In the genomic region with DNA sequence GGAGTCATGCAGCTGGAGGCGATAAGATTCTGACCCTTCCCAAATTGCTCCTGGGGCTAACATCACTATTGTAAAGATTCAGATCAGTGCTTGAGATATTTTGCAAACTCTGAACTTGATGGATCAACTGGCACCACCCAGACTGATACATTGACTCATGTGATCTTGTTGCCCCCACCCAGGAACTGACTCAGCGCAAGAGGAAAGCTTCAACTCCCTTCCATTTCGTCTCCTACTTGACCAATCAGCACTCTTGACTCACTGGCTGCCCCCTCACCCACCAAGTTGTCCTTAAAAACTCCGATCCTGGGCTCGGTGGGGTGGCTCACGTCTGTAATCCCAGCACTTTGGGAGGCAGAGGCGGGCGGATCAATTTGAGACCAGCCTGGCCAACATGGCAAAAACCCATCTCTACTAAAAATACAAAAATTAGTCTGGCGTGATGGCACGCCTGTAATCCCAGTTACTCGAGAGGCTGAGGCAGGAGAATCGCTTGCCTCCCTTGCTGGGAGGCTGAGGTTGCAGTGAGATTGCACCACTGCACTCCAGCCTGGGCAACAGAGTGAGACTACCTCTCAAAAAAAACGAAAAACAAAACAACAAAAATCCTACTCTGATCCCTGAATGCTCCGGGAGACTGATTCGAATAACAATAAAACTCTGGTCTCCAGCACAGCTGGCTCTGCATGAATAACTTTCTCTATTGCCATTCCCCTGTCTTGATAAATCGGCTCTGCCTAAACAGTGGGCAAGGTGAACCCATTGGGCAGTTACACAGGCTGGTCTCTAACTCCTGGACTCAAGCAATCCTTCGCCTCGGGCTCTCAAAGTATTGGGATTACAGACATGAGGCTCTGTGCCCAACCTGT, we compare ENCODE assay signal across 1 cellular context.
TF ChIP-seq lines count a peak whose summit lies in the region.

No MANE protein-coding gene starts in this region.

TF ChIP-seq in HCT116, 20 proteins besides CTCF, POLR2A, EP300 and RAD21:
- TF ChIP-seq, protein P1, sequence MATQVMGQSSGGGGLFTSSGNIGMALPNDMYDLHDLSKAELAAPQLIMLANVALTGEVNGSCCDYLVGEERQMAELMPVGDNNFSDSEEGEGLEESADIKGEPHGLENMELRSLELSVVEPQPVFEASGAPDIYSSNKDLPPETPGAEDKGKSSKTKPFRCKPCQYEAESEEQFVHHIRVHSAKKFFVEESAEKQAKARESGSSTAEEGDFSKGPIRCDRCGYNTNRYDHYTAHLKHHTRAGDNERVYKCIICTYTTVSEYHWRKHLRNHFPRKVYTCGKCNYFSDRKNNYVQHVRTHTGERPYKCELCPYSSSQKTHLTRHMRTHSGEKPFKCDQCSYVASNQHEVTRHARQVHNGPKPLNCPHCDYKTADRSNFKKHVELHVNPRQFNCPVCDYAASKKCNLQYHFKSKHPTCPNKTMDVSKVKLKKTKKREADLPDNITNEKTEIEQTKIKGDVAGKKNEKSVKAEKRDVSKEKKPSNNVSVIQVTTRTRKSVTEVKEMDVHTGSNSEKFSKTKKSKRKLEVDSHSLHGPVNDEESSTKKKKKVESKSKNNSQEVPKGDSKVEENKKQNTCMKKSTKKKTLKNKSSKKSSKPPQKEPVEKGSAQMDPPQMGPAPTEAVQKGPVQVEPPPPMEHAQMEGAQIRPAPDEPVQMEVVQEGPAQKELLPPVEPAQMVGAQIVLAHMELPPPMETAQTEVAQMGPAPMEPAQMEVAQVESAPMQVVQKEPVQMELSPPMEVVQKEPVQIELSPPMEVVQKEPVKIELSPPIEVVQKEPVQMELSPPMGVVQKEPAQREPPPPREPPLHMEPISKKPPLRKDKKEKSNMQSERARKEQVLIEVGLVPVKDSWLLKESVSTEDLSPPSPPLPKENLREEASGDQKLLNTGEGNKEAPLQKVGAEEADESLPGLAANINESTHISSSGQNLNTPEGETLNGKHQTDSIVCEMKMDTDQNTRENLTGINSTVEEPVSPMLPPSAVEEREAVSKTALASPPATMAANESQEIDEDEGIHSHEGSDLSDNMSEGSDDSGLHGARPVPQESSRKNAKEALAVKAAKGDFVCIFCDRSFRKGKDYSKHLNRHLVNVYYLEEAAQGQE (IDR thresholded peaks at IDR 0.05; ENCODE audit: low read depth): no peak
- TF ChIP-seq, protein P2, sequence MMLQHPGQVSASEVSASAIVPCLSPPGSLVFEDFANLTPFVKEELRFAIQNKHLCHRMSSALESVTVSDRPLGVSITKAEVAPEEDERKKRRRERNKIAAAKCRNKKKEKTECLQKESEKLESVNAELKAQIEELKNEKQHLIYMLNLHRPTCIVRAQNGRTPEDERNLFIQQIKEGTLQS (IDR thresholded peaks at IDR 0.05): no peak
- TF ChIP-seq EZH2phosphoT487 (IDR thresholded peaks at IDR 0.05; ENCODE audit: borderline replicate concordance): no peak
- TF ChIP-seq ZBTB33 (IDR thresholded peaks at IDR 0.05; ENCODE audit: extremely low read depth, insufficient replicate concordance, low read length): no peak
- no peak for TF ChIP-seq SRF (IDR thresholded peaks at IDR 0.05; ENCODE audit: low read depth)
- no peak for TF ChIP-seq YY1 (IDR thresholded peaks at IDR 0.05; ENCODE audit: extremely low read depth, insufficient replicate concordance, low read depth, low read length)
- no peak for TF ChIP-seq CBX3 (IDR thresholded peaks at IDR 0.05; ENCODE audit: low read depth)
- TF ChIP-seq TCF7L2 (IDR thresholded peaks at IDR 0.05; ENCODE audit: borderline replicate concordance, extremely low read depth, insufficient read depth, insufficient read length): no peak
- TF ChIP-seq ZNF274 (IDR thresholded peaks at IDR 0.05; ENCODE audit: low read depth, low read length): no peak
- no peak for TF ChIP-seq ELF1 (IDR thresholded peaks at IDR 0.05; ENCODE audit: borderline replicate concordance, low read depth)
